24 cellular contexts compared by ENCODE assay signal in the genomic region with DNA sequence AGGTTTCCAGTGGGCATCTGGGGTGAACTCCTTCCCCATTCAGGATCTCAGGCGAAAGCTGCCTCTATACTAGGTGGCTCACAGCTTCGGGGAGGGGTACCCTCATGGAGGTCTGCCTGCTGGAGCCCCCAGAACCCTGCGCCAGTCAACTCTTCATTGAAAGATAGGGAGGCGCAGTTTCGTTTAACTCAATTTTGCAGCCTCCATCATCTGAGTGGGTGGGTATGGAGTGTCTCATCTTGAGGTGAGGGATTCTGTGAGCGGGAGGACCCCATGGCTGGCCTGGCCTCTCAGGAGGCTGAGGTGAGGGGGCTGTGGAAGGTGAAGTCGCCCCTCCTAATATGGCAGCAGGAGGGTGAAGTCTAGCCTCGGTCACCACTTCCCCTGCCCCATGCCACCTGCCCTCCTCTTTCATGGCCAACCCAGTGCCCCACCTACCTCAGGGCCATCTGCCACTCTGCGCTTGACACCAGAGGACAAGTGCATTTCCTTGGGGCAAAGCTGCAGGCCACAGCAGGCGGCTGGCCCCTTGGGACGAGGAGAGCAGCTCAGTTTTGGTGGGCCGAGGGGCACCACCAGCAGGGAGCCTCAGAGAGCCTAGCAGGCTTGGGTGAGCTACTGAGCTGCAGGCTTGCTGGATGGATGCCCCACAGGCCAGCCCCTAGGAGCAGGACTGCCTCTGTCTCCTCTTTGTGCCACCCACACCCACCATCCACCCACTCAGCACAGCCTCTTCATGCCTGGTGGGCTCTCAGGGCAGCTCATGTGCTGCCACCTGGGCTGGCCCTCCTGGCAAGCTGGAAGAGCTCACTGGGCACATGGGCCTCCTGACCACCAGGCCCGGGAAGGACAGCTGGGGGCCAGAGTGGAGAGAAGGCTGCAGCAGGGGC. TPM values are rescaled to one million over a fixed set of nuclear protein-coding genes. Genes with fewer than 3 reads are reported as not detected.
DNase-seq lines count a peak whose midpoint lies in the region; ATAC-seq and TF ChIP-seq lines count a peak whose summit lies in the region.
"Had no signal": no experiment of that assay in that cellular context is flagged by ENCODE, and none has a peak within 500 bp of the region (broad histone marks: within the 10 kb centered on the region; RNA-seq: fewer than 3 reads in every experiment).

No MANE protein-coding gene starts in this region.

- H3K4me3 ChIP-seq in left ventricle myocardium inferior (no peak overlapping the region), H7 (ENCODE audit: insufficient read depth, low read depth, low read length) (no peak overlapping the region), testis (no peak overlapping the region)
- H3K4me3 ChIP-seq: K562, PC-9, right atrium auricular region, thoracic aorta had no signal

- TF ChIP-seq CTCF in left ventricle myocardium inferior (IDR thresholded peaks at IDR 0.05; ENCODE audit: borderline replicate concordance) = no peak
- no peak for TF ChIP-seq CTCF in testis (IDR thresholded peaks at IDR 0.05)

- H3K27me3 ChIP-seq in left ventricle myocardium inferior (ENCODE audit: low read depth) (peaks cover 26% of the 10 kb centered on the region), H7 (ENCODE audit: control insufficient read depth, insufficient read depth, low read length) (no peaks in the 10 kb centered on the region), testis (no peaks in the 10 kb centered on the region)
- H3K27me3 ChIP-seq: BE2C, right atrium auricular region had no signal

- 94 to 96% methylated on average over 10 to 13 of the region's 13 CpGs for WGBS in testis, 2 donors

- peak; percentile 15 for DNase-seq in Right ventricle myocardium inferior (ENCODE audit: missing footprints)
- no peak for DNase-seq in left ventricle myocardium inferior
- DNase-seq in H7 = peak; percentile 36
- peak; percentile 4 for DNase-seq in iPS-NIHi11 (ENCODE audit: low spot score)
- DNase-seq in activated CD4-positive, alpha-beta T cell treated with anti-CD3 and anti-CD28 coated beads, Interleukin-2, amount 50 U/mL, for 4 hours = no peak
- DNase-seq in testis = no peak
- DNase-seq: activated CD4-positive, CD25-positive, alpha-beta regulatory T cell treated with anti-CD3 and anti-CD28 coated beads, Interleukin-2, amount 50 U/mL, for 72 hours; activated CD8-positive, alpha-beta T cell treated with anti-CD3 and anti-CD28 coated beads for 36 hours; BE2C; HFFc6; hypothalamus; MM.1S; NCI-H1105 treated with DMSO at 0.1 percent for 48 hours; NCI-H1930; NCI-H526 treated with DMSO at 0.1 percent for 48 hours; PC-9; small intestine; stimulated activated naive CD8-positive, alpha-beta T cell treated with anti-CD3 and anti-CD28 coated beads, Interleukin-15, Interleukin-2, amounts not matched to agents 100 U/mL and 50 U/mL, for 24 hours had no signal

- intact Hi-C loops in Right ventricle myocardium inferior (cut with DNase I) (no loop called here), left ventricle myocardium inferior (cut with micrococcal nuclease) (no loop called here), testis (cut with DNase I; ENCODE audit: low total_unique reads) (no loop called here)

- TF ChIP-seq POLR2A in testis (IDR thresholded peaks at IDR 0.05) = no peak

- H3K9me3 ChIP-seq in left ventricle myocardium inferior (replicated peaks) = no peaks in the 10 kb centered on the region
- no peaks in the 10 kb centered on the region for H3K9me3 ChIP-seq in testis
- H3K9me3 ChIP-seq: BE2C, right atrium auricular region, thoracic aorta had no signal

- H3K4me1 ChIP-seq in left ventricle myocardium inferior (peaks cover 37% of the 10 kb centered on the region), testis (no peaks in the 10 kb centered on the region)
- H3K4me1 ChIP-seq: BE2C had no signal

- ATAC-seq in Right ventricle myocardium inferior (no peak), HG03457 (IDR thresholded peaks at IDR 0.05; ENCODE audit: unreplicated experiment) (no peak)
- ATAC-seq: activated CD8-positive, alpha-beta T cell treated with anti-CD3 and anti-CD28 coated beads for 36 hours; activated T-helper 17 cell treated with anti-CD3 and anti-CD28 coated beads, Interleukin-2, amount 50 U/mL, for 72 hours; stimulated activated naive CD8-positive, alpha-beta T cell treated with anti-CD3 and anti-CD28 coated beads, Interleukin-15, Interleukin-2, amounts not matched to agents 100 U/mL and 50 U/mL, for 24 hours had no signal

- H3K27ac ChIP-seq in left ventricle myocardium inferior (replicated peaks) (no peak overlapping the region), testis (no peak overlapping the region)
- H3K27ac ChIP-seq: PC-9, right atrium auricular region, thoracic aorta had no signal

- H3K36me3 ChIP-seq in left ventricle myocardium inferior (no peaks in the 10 kb centered on the region), H7 (replicated peaks; ENCODE audit: control insufficient read depth, insufficient read depth, low read length) (no peaks in the 10 kb centered on the region), testis (ENCODE audit: low read depth, missing control alignments) (no peaks in the 10 kb centered on the region)
- H3K36me3 ChIP-seq: BE2C, right atrium auricular region, thoracic aorta had no signal

RNA-seq across cellular contexts. Expression of a gene that starts 8.6 kb away (rescaled TPM):
- total RNA-seq in Right ventricle myocardium inferior (1.4 TPM), left ventricle myocardium inferior (1.1 TPM), testis (10 to 100 TPM; 10.9 to 11.7 TPM)
- total RNA-seq in H7 (2014; rRNA removed; shearing (Covaris generic)) = 31.0 and 41.3 TPM in 2 replicates
- 7.8 TPM for polyA plus RNA-seq in testis (ENCODE audit: insufficient read depth, low read depth, low replicate concordance)
- total RNA-seq: HFFc6, HT-29, thoracic aorta had no signal

Comparison
In these comparisons a context has a peak if more than half of its experiments do, and no peak if none do; other contexts are left out.
1. DNase-seq: peak in Right ventricle myocardium inferior (single experiment), H7 (single experiment) and iPS-NIHi11 (single experiment); none in left ventricle myocardium inferior (single experiment), activated CD4-positive, alpha-beta T cell treated with anti-CD3 and anti-CD28 coated beads, Interleukin-2, amount 50 U/mL, for 4 hours (0 of 2) and testis (single experiment).